Comparison of ENCODE assay signal across 9 cellular contexts in the genomic region with DNA sequence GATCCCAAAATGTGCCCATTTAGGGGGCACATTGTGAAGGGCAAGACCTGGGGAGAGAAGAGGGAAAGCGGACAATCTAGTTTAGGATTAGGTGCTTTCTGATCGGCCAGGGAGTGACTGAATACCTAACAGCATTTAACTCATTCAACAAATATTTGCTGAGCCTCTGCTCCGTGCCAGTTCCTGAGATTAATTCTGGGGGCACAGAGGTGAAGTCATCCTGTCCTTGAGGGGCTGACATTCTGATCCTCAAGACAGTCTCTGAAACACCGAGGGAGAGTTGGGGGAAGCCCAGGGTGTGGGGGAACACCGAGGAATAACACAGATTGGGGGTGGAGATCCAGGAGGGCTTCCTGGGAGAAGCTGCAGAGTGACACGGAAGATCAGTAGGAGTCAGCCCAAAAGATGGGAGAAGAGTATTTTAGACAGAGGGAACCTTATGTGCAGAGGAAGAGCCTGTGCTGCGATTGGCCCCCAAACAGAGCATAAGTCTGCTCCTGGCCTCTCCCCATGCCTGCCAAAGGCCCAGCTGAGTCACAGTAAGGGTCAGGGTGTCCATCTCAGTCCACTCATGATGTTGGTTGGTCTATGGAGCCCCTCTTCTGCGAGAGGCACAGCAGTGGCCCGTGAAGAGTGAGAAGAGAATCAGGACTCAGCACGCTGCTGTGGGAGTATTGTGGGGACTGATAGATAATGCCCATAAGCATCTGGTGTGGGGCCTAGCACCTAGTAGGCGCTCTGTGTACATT.
A peak's percentile ranks its signal among the peaks of the same experiment; 100 is the strongest.
DNase-seq lines count a peak whose midpoint lies in the region; ATAC-seq and TF ChIP-seq lines count a peak whose summit lies in the region.
"Had no signal": no experiment of that assay in that cellular context is flagged by ENCODE, and none has a peak within 500 bp of the region (broad histone marks: within the 10 kb centered on the region; RNA-seq: fewer than 3 reads in every experiment).

No MANE protein-coding gene starts in this region.

- H3K4me3 ChIP-seq in AG04449 (ENCODE audit: low read depth, low read length) (peak overlapping the region; percentile 59), fibroblast of pulmonary artery (replicated peaks; ENCODE audit: low read depth, low read length) (peak overlapping the region; percentile 52), osteoblast (ENCODE audit: insufficient read depth, low read length) (peak overlapping the region; percentile 69)
- H3K4me3 ChIP-seq: BLaER1 treated with 17β-estradiol and CSF1 and Interleukin-3, amounts not matched to agents 10 nM and 100 nM had no signal

- H3K4me2 ChIP-seq in osteoblast (ENCODE audit: insufficient read depth, low read length): peak overlapping the region; percentile 79
- H3K4me2 ChIP-seq: BLaER1 treated with 17β-estradiol and CSF1 and Interleukin-3, amounts not matched to agents 10 nM and 100 nM had no signal

- intact Hi-C loops in head of caudate nucleus (cut with DNase I): loop anchor here (5.0 kb wide), 1 partner anchor 48 kb away; no protein-coding TSS in a partner anchor

- peaks cover 85% of the 10 kb centered on the region for H3K4me1 ChIP-seq in osteoblast (ENCODE audit: insufficient read depth, low read length)

- peaks cover 36% of the 10 kb centered on the region for H3K4me1 Mint-ChIP-seq in WTC11

- POLR2A ChIA-PET in AG04449 (lab: Yijun Ruan, JAX): interaction anchor here (0.8 to 4.5 kb wide), 13 partner anchors 11 to 747 kb away, joined by 3 to 38 read pairs (median 10); a partner anchor contains a TSS
- POLR2A ChIA-PET in WTC11 (lab: Charles Lee): interaction anchor here (0.9 to 4.2 kb wide), 12 partner anchors 11 to 159 kb away, joined by 3 to 53 read pairs (median 4); a partner anchor contains a TSS

- no peak for ATAC-seq in WTC11

- peak overlapping the region; percentile 88 for H3K27ac ChIP-seq in osteoblast (ENCODE audit: low read depth, low read length)
- H3K27ac ChIP-seq: BLaER1 treated with 17β-estradiol and CSF1 and Interleukin-3, amounts not matched to agents 10 nM and 100 nM had no signal

- H3K4me3 Mint-ChIP-seq in WTC11: peak overlapping the region; percentile 67

- no peaks in the 10 kb centered on the region for H4K20me1 ChIP-seq in osteoblast (ENCODE audit: insufficient read depth, low read length)
- H4K20me1 ChIP-seq: BLaER1 treated with 17β-estradiol and CSF1 and Interleukin-3, amounts not matched to agents 10 nM and 100 nM had no signal

- DNase-seq in AG04449 (ENCODE audit: low read depth, low spot score) (no peak), WTC11 (ENCODE audit: low spot score) (no peak), fibroblast of pulmonary artery (ENCODE audit: low read depth) (no peak), osteoblast (ENCODE audit: insufficient read length, low spot score, missing footprints) (peak; percentile 92), iPS-NIHi11 (ENCODE audit: low spot score) (no peak), head of caudate nucleus (no peak), SIG-M5 (lab: John Stamatoyannopoulos, UW) (no peak), C1 segment of cervical spinal cord (lab: John Stamatoyannopoulos, UW) (no peak)

- CTCF ChIA-PET in AG04449 (lab: Yijun Ruan, JAX): interaction anchor here (0.7 to 26.1 kb wide), 13 partner anchors 9 to 165 kb away, joined by 3 to 690 read pairs (median 5); a partner anchor contains a TSS
- CTCF ChIA-PET in WTC11 (lab: Charles Lee): interaction anchor here (0.5 to 9.1 kb wide), 31 partner anchors 9 to 181 kb away, joined by 3 to 175 read pairs (median 5); a partner anchor contains a TSS

- H3K27me3 ChIP-seq in osteoblast (ENCODE audit: insufficient read depth, low read length): no peaks in the 10 kb centered on the region

- H2AFZ ChIP-seq in osteoblast (ENCODE audit: low read length): no peak overlapping the region

- no peaks in the 10 kb centered on the region for H3K9me3 Mint-ChIP-seq in WTC11

- TF ChIP-seq CTCF in AG04449 (IDR thresholded peaks at IDR 0.05; ENCODE audit: insufficient read depth, low read length, missing control alignments) (no peak), WTC11 (IDR thresholded peaks at IDR 0.05) (no peak), fibroblast of pulmonary artery (IDR thresholded peaks at IDR 0.05; ENCODE audit: low read length, missing control alignments) (no peak), osteoblast (IDR thresholded peaks at IDR 0.05; ENCODE audit: extremely low read depth, low read depth, low read length) (no peak)

- no peaks in the 10 kb centered on the region for H3K79me2 ChIP-seq in osteoblast (ENCODE audit: insufficient read depth, low read length)

- no peak overlapping the region; the same call in 1 of the 2 replicates for H3K27ac Mint-ChIP-seq in WTC11

- peaks cover 20% of the 10 kb centered on the region for H3K27me3 Mint-ChIP-seq in WTC11 (ENCODE audit: low read depth)

- H3K36me3 Mint-ChIP-seq in WTC11: no peaks in the 10 kb centered on the region

- no peaks in the 10 kb centered on the region for H3K9me3 ChIP-seq in osteoblast (ENCODE audit: low read depth, low read length)
- H3K9me3 ChIP-seq: BLaER1 treated with 17β-estradiol and CSF1 and Interleukin-3, amounts not matched to agents 10 nM and 100 nM had no signal

- H3K36me3 ChIP-seq in osteoblast (ENCODE audit: insufficient read depth, low read length): no peaks in the 10 kb centered on the region
- H3K36me3 ChIP-seq: BLaER1 treated with 17β-estradiol and CSF1 and Interleukin-3, amounts not matched to agents 10 nM and 100 nM had no signal

TF ChIP-seq in WTC11, 78 proteins besides CTCF, POLR2A, EP300 and RAD21:
- no peak for TF ChIP-seq MXD4 (CRISPR knock-in tag; IDR thresholded peaks at IDR 0.05; ENCODE audit: borderline replicate concordance)
- TF ChIP-seq, protein P1, sequence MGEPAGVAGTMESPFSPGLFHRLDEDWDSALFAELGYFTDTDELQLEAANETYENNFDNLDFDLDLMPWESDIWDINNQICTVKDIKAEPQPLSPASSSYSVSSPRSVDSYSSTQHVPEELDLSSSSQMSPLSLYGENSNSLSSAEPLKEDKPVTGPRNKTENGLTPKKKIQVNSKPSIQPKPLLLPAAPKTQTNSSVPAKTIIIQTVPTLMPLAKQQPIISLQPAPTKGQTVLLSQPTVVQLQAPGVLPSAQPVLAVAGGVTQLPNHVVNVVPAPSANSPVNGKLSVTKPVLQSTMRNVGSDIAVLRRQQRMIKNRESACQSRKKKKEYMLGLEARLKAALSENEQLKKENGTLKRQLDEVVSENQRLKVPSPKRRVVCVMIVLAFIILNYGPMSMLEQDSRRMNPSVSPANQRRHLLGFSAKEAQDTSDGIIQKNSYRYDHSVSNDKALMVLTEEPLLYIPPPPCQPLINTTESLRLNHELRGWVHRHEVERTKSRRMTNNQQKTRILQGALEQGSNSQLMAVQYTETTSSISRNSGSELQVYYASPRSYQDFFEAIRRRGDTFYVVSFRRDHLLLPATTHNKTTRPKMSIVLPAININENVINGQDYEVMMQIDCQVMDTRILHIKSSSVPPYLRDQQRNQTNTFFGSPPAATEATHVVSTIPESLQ (CRISPR knock-in tag; IDR thresholded peaks at IDR 0.05): no peak
- no peak for TF ChIP-seq NR2C2 (CRISPR knock-in tag; IDR thresholded peaks at IDR 0.05)
TF ChIP-seq in WTC11: peak in this region for 0.
